20 cellular contexts compared by ENCODE assay signal in the genomic region with DNA sequence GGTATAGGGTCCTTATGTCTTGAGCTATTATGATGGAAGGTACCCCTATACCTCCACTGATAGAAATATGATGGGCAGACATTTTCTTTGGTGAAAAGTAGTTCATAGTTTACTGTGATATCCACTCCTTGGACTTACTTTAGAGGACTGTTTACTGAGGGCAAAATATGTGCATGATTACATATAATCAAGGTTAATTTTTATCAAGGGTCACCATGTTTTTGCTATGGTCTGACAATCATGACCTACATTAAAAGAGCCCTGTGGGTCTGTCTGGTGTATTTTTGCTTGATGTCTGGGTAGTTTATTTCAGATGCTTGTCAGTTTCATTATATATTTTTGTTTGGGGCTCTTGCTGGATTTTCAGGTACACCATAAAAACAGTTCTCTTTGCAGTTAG. TPM values are rescaled to one million over a fixed set of nuclear protein-coding genes. Genes with fewer than 3 reads are reported as not detected.
DNase-seq lines count a peak whose midpoint lies in the region; ATAC-seq and TF ChIP-seq lines count a peak whose summit lies in the region.
"Had no signal": no experiment of that assay in that cellular context is flagged by ENCODE, and none has a peak within 500 bp of the region (broad histone marks: within the 10 kb centered on the region; RNA-seq: fewer than 3 reads in every experiment).

No MANE protein-coding gene starts in this region.

- H4K20me1 ChIP-seq in DND-41 (ENCODE audit: insufficient read depth, low read length), result no peaks in the 10 kb centered on the region

- no peak for DNase-seq in DND-41
- DNase-seq in NCI-H748 (lab: John Stamatoyannopoulos, UW; ENCODE audit: unreplicated experiment), result peak; percentile 35
- DNase-seq in endodermal cell, result no peak
- no peak for DNase-seq in globus pallidus (ENCODE audit: low spot score)
- no peak for DNase-seq in DMS79 (lab: John Stamatoyannopoulos, UW)
- no peak for DNase-seq in chondrocyte (ENCODE audit: low spot score)
- DNase-seq: BE2C, GM23248, H9, HFFc6, IMR-90, Karpas-422, NCI-H1417 treated with DMSO at 0.1 percent for 48 hours, NCI-H187 treated with DMSO at 0.1 percent for 48 hours, NCI-H2107, NCI-H510A, Peyer's patch, SJCRH30 had no signal

- peaks cover 12% of the 10 kb centered on the region for H3K36me3 Mint-ChIP-seq in endodermal cell (ENCODE audit: low read depth)
- H3K36me3 Mint-ChIP-seq in nephron (ENCODE audit: low read depth), result peaks cover 6% of the 10 kb centered on the region
- H3K36me3 Mint-ChIP-seq in chondrocyte (ENCODE audit: low read depth), result no peaks in the 10 kb centered on the region

- 0 out of 2 replicates have a peak overlapping the region, but pooled peaks have one; percentile 8 for H3K27ac ChIP-seq in DND-41 (ENCODE audit: low read length)
- H3K27ac ChIP-seq in endodermal cell (ENCODE audit: low read depth, low read length), result no peak overlapping the region
- H3K27ac ChIP-seq: GM23248, Peyer's patch, SJCRH30 had no signal

- H3K27me3 ChIP-seq in DND-41 (ENCODE audit: insufficient read depth, low read length, poor library complexity), result no peaks in the 10 kb centered on the region
- H3K27me3 ChIP-seq in endodermal cell (ENCODE audit: control insufficient read depth, insufficient read depth, low read length, poor library complexity, severe bottlenecking), result no peaks in the 10 kb centered on the region
- H3K27me3 ChIP-seq: BE2C, Peyer's patch, SJCRH30 had no signal

- H3K4me1 Mint-ChIP-seq in endodermal cell, result peaks cover 28% of the 10 kb centered on the region
- peaks cover 28% of the 10 kb centered on the region for H3K4me1 Mint-ChIP-seq in nephron
- H3K4me1 Mint-ChIP-seq in chondrocyte (ENCODE audit: low read depth), result peaks cover 5% of the 10 kb centered on the region

- peaks cover 20% of the 10 kb centered on the region for H3K79me2 ChIP-seq in DND-41 (ENCODE audit: insufficient read depth, low read length)

- peaks cover 25% of the 10 kb centered on the region; the same call in 1 of the 2 replicates for H3K36me3 ChIP-seq in DND-41 (ENCODE audit: insufficient read depth, low read length)
- H3K36me3 ChIP-seq in endodermal cell (ENCODE audit: control insufficient read depth, insufficient read depth, low read length), result no peaks in the 10 kb centered on the region
- H3K36me3 ChIP-seq: BE2C, SJCRH30 had no signal

- H3K4me3 ChIP-seq in DND-41 (ENCODE audit: low read depth in 1 of 2, low read length in 2 of 2), result no peak overlapping the region
- no peak overlapping the region for H3K4me3 ChIP-seq in endodermal cell (ENCODE audit: low read length)
- H3K4me3 ChIP-seq: GM23248, Peyer's patch, SJCRH30 had no signal

- peak overlapping the region; percentile 44 for H3K27ac Mint-ChIP-seq in endodermal cell
- H3K27ac Mint-ChIP-seq in nephron, result peak overlapping the region in 2 of 3 experiments; percentile 62 to 80
- H3K27ac Mint-ChIP-seq in chondrocyte (ENCODE audit: unreplicated experiment), result no peak overlapping the region
- H3K27ac Mint-ChIP-seq: H9, HFFc6 had no signal

- H3K9ac ChIP-seq in DND-41 (ENCODE audit: low read depth, low read length) (no peak overlapping the region), endodermal cell (ENCODE audit: extremely low read depth, low read length, poor library complexity, severe bottlenecking) (no peak overlapping the region)
- H3K9ac ChIP-seq: GM23248 had no signal

- H3K27me3 Mint-ChIP-seq in endodermal cell (ENCODE audit: insufficient read depth) (no peaks in the 10 kb centered on the region), nephron (ENCODE audit: low read depth) (no peaks in the 10 kb centered on the region), chondrocyte (ENCODE audit: low read depth) (no peaks in the 10 kb centered on the region)

- no peak for TF ChIP-seq CTCF in DND-41 (IDR thresholded peaks at IDR 0.05; ENCODE audit: borderline replicate concordance, extremely low read depth, low read length, poor library complexity, severe bottlenecking)
- no peak for TF ChIP-seq CTCF in endodermal cell (conservative IDR thresholded peaks at IDR 0.05)
- no peak for TF ChIP-seq CTCF in nephron (IDR thresholded peaks at IDR 0.05; ENCODE audit: unreplicated experiment in 3 of 3)
- TF ChIP-seq CTCF in chondrocyte (IDR thresholded peaks at IDR 0.05), result no peak

- H3K4me1 ChIP-seq in DND-41 (ENCODE audit: insufficient read depth, low read length), result peaks cover 35% of the 10 kb centered on the region
- H3K4me1 ChIP-seq in endodermal cell (ENCODE audit: control insufficient read depth, insufficient read depth, low read length), result peaks cover 10% of the 10 kb centered on the region
- H3K4me1 ChIP-seq: Peyer's patch had no signal

- H3K4me3 Mint-ChIP-seq in endodermal cell (no peak overlapping the region), nephron (no peak overlapping the region), chondrocyte (ENCODE audit: unreplicated experiment) (no peak overlapping the region)
- H3K4me3 Mint-ChIP-seq: H9, HFFc6 had no signal

- no peak overlapping the region for H3K4me2 ChIP-seq in DND-41 (ENCODE audit: insufficient read depth, low read length)

- H2AFZ ChIP-seq in DND-41 (ENCODE audit: low read depth, low read length), result no peak overlapping the region
- H2AFZ ChIP-seq: GM23248 had no signal

- H3K9me3 ChIP-seq in DND-41 (ENCODE audit: insufficient read depth, low read length, severe bottlenecking) (no peaks in the 10 kb centered on the region), endodermal cell (ENCODE audit: control insufficient read depth, low read length) (no peaks in the 10 kb centered on the region)
- H3K9me3 ChIP-seq: BE2C, Peyer's patch, SJCRH30 had no signal

- ATAC-seq in DND-41 (ENCODE audit: insufficient read depth, low read depth) (no peak), HG03139 (IDR thresholded peaks at IDR 0.05; ENCODE audit: unreplicated experiment) (no peak)

- H3K9me3 Mint-ChIP-seq in endodermal cell (no peaks in the 10 kb centered on the region), nephron (no peaks in the 10 kb centered on the region), chondrocyte (ENCODE audit: low read depth) (no peaks in the 10 kb centered on the region)
- H3K9me3 Mint-ChIP-seq: H9, HFFc6 had no signal

RNA-seq across cellular contexts. Expression of a gene that starts 40.1 kb away (rescaled TPM):
- total RNA-seq in endodermal cell (10 to 100 TPM; 23.5 to 26.4 TPM), chondrocyte (9.6 to 14.4 TPM (median 10.3 TPM) in 3 replicates)
- 14.2 TPM for polyA plus RNA-seq in endodermal cell (2013, experiment 1 of 2)
- 13.7 TPM for polyA plus RNA-seq in endodermal cell (2013, experiment 2 of 2)
